14 cellular contexts compared by ENCODE assay signal in the genomic region with DNA sequence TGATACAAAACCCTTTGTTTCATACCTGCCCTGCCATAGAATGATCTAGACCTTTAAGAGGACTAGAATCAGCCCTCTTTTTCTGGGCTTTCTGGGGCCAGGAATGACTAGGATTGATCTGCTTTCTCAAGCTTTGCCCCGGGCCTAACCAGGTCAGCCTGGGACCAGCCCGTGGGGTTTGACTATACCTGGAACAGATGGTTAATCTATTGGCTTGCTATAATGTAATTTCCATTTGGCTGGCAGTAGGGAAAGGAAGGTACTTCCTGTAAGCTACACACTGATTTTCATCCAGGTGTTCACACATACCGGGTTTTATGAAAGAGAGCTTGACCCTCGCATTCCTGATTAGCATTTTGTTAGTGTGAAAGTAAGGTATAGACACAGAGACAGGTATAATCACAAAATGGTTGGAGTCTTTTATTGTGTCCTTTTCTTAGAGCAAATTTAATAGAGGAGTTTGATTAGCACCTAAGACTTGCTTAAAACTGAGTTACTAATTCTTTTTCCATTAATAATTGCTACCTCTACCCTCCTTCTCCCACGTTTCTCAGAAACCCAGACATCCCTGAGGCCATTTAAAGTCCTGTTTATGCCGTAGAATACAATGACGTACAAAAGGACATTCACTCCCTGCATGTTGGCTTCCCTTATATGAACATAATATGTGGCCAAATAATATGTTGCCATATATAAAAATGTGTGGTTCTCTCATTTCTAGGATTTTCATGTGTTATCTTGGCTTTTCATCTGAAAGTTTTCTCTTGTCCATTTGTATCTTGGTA. TPM values are rescaled to one million over a fixed set of nuclear protein-coding genes. Genes with fewer than 3 reads are reported as not detected.
DNase-seq lines count a peak whose midpoint lies in the region; ATAC-seq and TF ChIP-seq lines count a peak whose summit lies in the region.
"Had no signal": no experiment of that assay in that cellular context is flagged by ENCODE, and none has a peak within 500 bp of the region (broad histone marks: within the 10 kb centered on the region; RNA-seq: fewer than 3 reads in every experiment).

No MANE protein-coding gene starts in this region.

- peaks cover 85% of the 10 kb centered on the region for H3K4me1 Mint-ChIP-seq in activated naive CD4-positive, alpha-beta T cell treated with anti-CD3 and anti-CD28 coated beads, Interleukin-2, amount 50 U/mL, for 24 hours
- H3K4me1 Mint-ChIP-seq in activated naive CD4-positive, alpha-beta T cell treated with anti-CD3 and anti-CD28 coated beads, Interleukin-2, amount 10 ng/mL, durations not matched to agents 7 days and 5 days, result peaks cover 64% of the 10 kb centered on the region
- peaks cover 76% of the 10 kb centered on the region for H3K4me1 Mint-ChIP-seq in central memory CD8-positive, alpha-beta T cell
- H3K4me1 Mint-ChIP-seq in T-helper 2 cell treated with Interferon-gamma antibody and Interleukin-4, amounts not matched to agents 5 μg/mL and 100 μg/mL, for 36 hours (ENCODE audit: low read depth), result peaks cover 53% of the 10 kb centered on the region

- no peak overlapping the region for H3K4me3 ChIP-seq in muscle layer of colon (ENCODE audit: low read depth in 1 of 2, low read length in 2 of 2)
- H3K4me3 ChIP-seq in transverse colon, result no peak overlapping the region
- H3K4me3 ChIP-seq: adrenal gland, vagina had no signal

- H3K9me3 ChIP-seq in muscle layer of colon (ENCODE audit: low read length) (no peaks in the 10 kb centered on the region), transverse colon (no peaks in the 10 kb centered on the region)
- H3K9me3 ChIP-seq: adrenal gland, vagina had no signal

- CTCF ChIA-PET in activated naive CD4-positive, alpha-beta T cell treated with anti-CD3 and anti-CD28 coated beads, Interleukin-2, amount 10 ng/mL, durations not matched to agents 7 days and 5 days (lab: Charles Lee), result no interaction called here

- intact Hi-C loops in transverse colon (cut with DNase I; ENCODE audit: low total_unique reads), result no loop called here

- no peak for DNase-seq in activated naive CD4-positive, alpha-beta T cell treated with anti-CD3 and anti-CD28 coated beads, Interleukin-2, amount 10 ng/mL, durations not matched to agents 7 days and 5 days
- no peak for DNase-seq in central memory CD8-positive, alpha-beta T cell (ENCODE audit: low spot score in 2 of 2)
- DNase-seq in transverse colon, result no peak
- no peak for DNase-seq in DMS79 treated with DMSO at 0.1 percent for 48 hours (lab: John Stamatoyannopoulos, UW)
- no peak for DNase-seq in T-helper 2 cell treated with Interferon-gamma antibody and Interleukin-4, amounts not matched to agents 5 μg/mL and 100 μg/mL, for 36 hours (ENCODE audit: low spot score)
- no peak for DNase-seq in GM20000 (ENCODE audit: low spot score)
- DNase-seq: activated CD4-positive, alpha-beta memory T cell treated with anti-CD3 and anti-CD28 coated beads, Interleukin-2, amount 10 ng/mL, durations not matched to agents 7 days and 5 days; adrenal gland; Karpas-422; NCI-H1930 had no signal

- 54 to 62% methylated on average over 4 to 7 of the region's 7 CpGs for WGBS in transverse colon (ENCODE audit: low coverage in 1 of 2), 2 donors

- H3K36me3 Mint-ChIP-seq in activated naive CD4-positive, alpha-beta T cell treated with anti-CD3 and anti-CD28 coated beads, Interleukin-2, amount 50 U/mL, for 24 hours, result peaks cover 9% of the 10 kb centered on the region
- peaks cover 41% of the 10 kb centered on the region for H3K36me3 Mint-ChIP-seq in activated naive CD4-positive, alpha-beta T cell treated with anti-CD3 and anti-CD28 coated beads, Interleukin-2, amount 10 ng/mL, durations not matched to agents 7 days and 5 days
- peaks cover 1% of the 10 kb centered on the region for H3K36me3 Mint-ChIP-seq in central memory CD8-positive, alpha-beta T cell (ENCODE audit: insufficient read depth)
- H3K36me3 Mint-ChIP-seq in T-helper 2 cell treated with Interferon-gamma antibody and Interleukin-4, amounts not matched to agents 5 μg/mL and 100 μg/mL, for 36 hours (ENCODE audit: low read depth), result peaks cover 26% of the 10 kb centered on the region

- peak overlapping the region; percentile 52 for H3K27ac ChIP-seq in muscle layer of colon (ENCODE audit: low read depth, low read length)
- H3K27ac ChIP-seq in transverse colon, result peak overlapping the region in 3 of 4 donors; percentile 7 to 42 (median 34)
- H3K27ac ChIP-seq: vagina had no signal

- H3K27me3 Mint-ChIP-seq in activated naive CD4-positive, alpha-beta T cell treated with anti-CD3 and anti-CD28 coated beads, Interleukin-2, amount 50 U/mL, for 24 hours, result no peaks in the 10 kb centered on the region
- H3K27me3 Mint-ChIP-seq in activated naive CD4-positive, alpha-beta T cell treated with anti-CD3 and anti-CD28 coated beads, Interleukin-2, amount 10 ng/mL, durations not matched to agents 7 days and 5 days, result no peaks in the 10 kb centered on the region
- no peaks in the 10 kb centered on the region for H3K27me3 Mint-ChIP-seq in central memory CD8-positive, alpha-beta T cell
- H3K27me3 Mint-ChIP-seq in T-helper 2 cell treated with Interferon-gamma antibody and Interleukin-4, amounts not matched to agents 5 μg/mL and 100 μg/mL, for 36 hours (ENCODE audit: low read depth), result no peaks in the 10 kb centered on the region
- H3K27me3 Mint-ChIP-seq: activated CD4-positive, alpha-beta memory T cell treated with anti-CD3 and anti-CD28 coated beads, Interleukin-2, amount 10 ng/mL, durations not matched to agents 7 days and 5 days had no signal

- TF ChIP-seq EP300 in transverse colon (IDR thresholded peaks at IDR 0.05; ENCODE audit: low read depth), result no peak

- no peak for ATAC-seq in central memory CD8-positive, alpha-beta T cell (replicated peaks; ENCODE audit: extremely low read depth, poor library complexity, severe bottlenecking)

- peak overlapping the region; percentile 3 for H3K4me3 Mint-ChIP-seq in activated naive CD4-positive, alpha-beta T cell treated with anti-CD3 and anti-CD28 coated beads, Interleukin-2, amount 50 U/mL, for 24 hours
- no peak overlapping the region for H3K4me3 Mint-ChIP-seq in activated naive CD4-positive, alpha-beta T cell treated with anti-CD3 and anti-CD28 coated beads, Interleukin-2, amount 10 ng/mL, durations not matched to agents 7 days and 5 days
- no peak overlapping the region for H3K4me3 Mint-ChIP-seq in central memory CD8-positive, alpha-beta T cell
- no peak overlapping the region for H3K4me3 Mint-ChIP-seq in T-helper 2 cell treated with Interferon-gamma antibody and Interleukin-4, amounts not matched to agents 5 μg/mL and 100 μg/mL, for 36 hours
- H3K4me3 Mint-ChIP-seq: activated CD4-positive, alpha-beta memory T cell treated with anti-CD3 and anti-CD28 coated beads, Interleukin-2, amount 10 ng/mL, durations not matched to agents 7 days and 5 days; T-helper 1 cell treated with Interleukin-12 subunit alpha and Interleukin-12 subunit beta and Interleukin-4 antibody, amounts not matched to agents 30 μg/mL and 1 μg/mL, for 36 hours had no signal

- no peak for TF ChIP-seq POLR2A in transverse colon (IDR thresholded peaks at IDR 0.05)

- TF ChIP-seq CTCF in transverse colon (IDR thresholded peaks at IDR 0.05) (no peak), GM20000 (IDR thresholded peaks at IDR 0.05; ENCODE audit: extremely low read depth, missing control alignments) (no peak)

- H3K9ac ChIP-seq in muscle layer of colon (ENCODE audit: low read length), result no peak overlapping the region

- H3K9me3 Mint-ChIP-seq in activated naive CD4-positive, alpha-beta T cell treated with anti-CD3 and anti-CD28 coated beads, Interleukin-2, amount 50 U/mL, for 24 hours, result no peaks in the 10 kb centered on the region
- no peaks in the 10 kb centered on the region for H3K9me3 Mint-ChIP-seq in activated naive CD4-positive, alpha-beta T cell treated with anti-CD3 and anti-CD28 coated beads, Interleukin-2, amount 10 ng/mL, durations not matched to agents 7 days and 5 days
- no peaks in the 10 kb centered on the region for H3K9me3 Mint-ChIP-seq in central memory CD8-positive, alpha-beta T cell
- peaks cover 4% of the 10 kb centered on the region for H3K9me3 Mint-ChIP-seq in T-helper 2 cell treated with Interferon-gamma antibody and Interleukin-4, amounts not matched to agents 5 μg/mL and 100 μg/mL, for 36 hours
- H3K9me3 Mint-ChIP-seq: activated CD4-positive, alpha-beta memory T cell treated with anti-CD3 and anti-CD28 coated beads, Interleukin-2, amount 10 ng/mL, durations not matched to agents 7 days and 5 days; T-helper 1 cell treated with Interleukin-12 subunit alpha and Interleukin-12 subunit beta and Interleukin-4 antibody, amounts not matched to agents 30 μg/mL and 1 μg/mL, for 36 hours had no signal

- peak overlapping the region; percentile 76 for H3K27ac Mint-ChIP-seq in activated naive CD4-positive, alpha-beta T cell treated with anti-CD3 and anti-CD28 coated beads, Interleukin-2, amount 50 U/mL, for 24 hours
- no peak overlapping the region for H3K27ac Mint-ChIP-seq in activated naive CD4-positive, alpha-beta T cell treated with anti-CD3 and anti-CD28 coated beads, Interleukin-2, amount 10 ng/mL, durations not matched to agents 7 days and 5 days
- peak overlapping the region; percentile 56 for H3K27ac Mint-ChIP-seq in central memory CD8-positive, alpha-beta T cell (ENCODE audit: low read depth)
- no peak overlapping the region for H3K27ac Mint-ChIP-seq in T-helper 2 cell treated with Interferon-gamma antibody and Interleukin-4, amounts not matched to agents 5 μg/mL and 100 μg/mL, for 36 hours
- H3K27ac Mint-ChIP-seq: activated CD4-positive, alpha-beta memory T cell treated with anti-CD3 and anti-CD28 coated beads, Interleukin-2, amount 10 ng/mL, durations not matched to agents 7 days and 5 days; T-helper 1 cell treated with Interleukin-12 subunit alpha and Interleukin-12 subunit beta and Interleukin-4 antibody, amounts not matched to agents 30 μg/mL and 1 μg/mL, for 36 hours had no signal

- in situ Hi-C loops in transverse colon (cut with MboI; ENCODE audit: low pct_ligation_motif_present in 1 of 4, low pct_unique_long_range_greater_than_20kb in 1 of 4, low sequenced_read_pairs in 3 of 4), result no loop called here

- peaks cover 19% of the 10 kb centered on the region for H3K4me1 ChIP-seq in muscle layer of colon (ENCODE audit: insufficient read depth, low read length)
- H3K4me1 ChIP-seq in transverse colon, result peaks cover 0 to 33% (median 7%) of the 10 kb centered on the region in 4 donors

- H3K36me3 ChIP-seq in muscle layer of colon (ENCODE audit: insufficient read depth, low read length) (no peaks in the 10 kb centered on the region), transverse colon (no peaks in the 10 kb centered on the region)
- H3K36me3 ChIP-seq: adrenal gland, vagina had no signal

- H3K27me3 ChIP-seq in muscle layer of colon (ENCODE audit: control insufficient read depth in 1 of 2, insufficient read depth in 2 of 2, low read length in 2 of 2) (no peaks in the 10 kb centered on the region), transverse colon (no peaks in the 10 kb centered on the region)
- H3K27me3 ChIP-seq: adrenal gland, vagina had no signal

RNA-seq across cellular contexts. Expression of gene LNPEP, which starts 17.3 kb away (rescaled TPM):
- total RNA-seq in transverse colon, result 10 to 100 TPM in 3 of 4 donors, 1 to 10 TPM in 1; 7.2 to 40.5 (median 34.8) TPM

Comparison
In these comparisons a context has a peak if more than half of its experiments do, and no peak if none do; other contexts are left out.
1. H3K27ac Mint-ChIP-seq: peak in activated naive CD4-positive, alpha-beta T cell treated with anti-CD3 and anti-CD28 coated beads, Interleukin-2, amount 50 U/mL, for 24 hours (single experiment) and central memory CD8-positive, alpha-beta T cell (single experiment); none in activated naive CD4-positive, alpha-beta T cell treated with anti-CD3 and anti-CD28 coated beads, Interleukin-2, amount 10 ng/mL, durations not matched to agents 7 days and 5 days (single experiment) and T-helper 2 cell treated with Interferon-gamma antibody and Interleukin-4, amounts not matched to agents 5 μg/mL and 100 μg/mL, for 36 hours (single experiment).